1 cellular context compared by ENCODE assay signal in the genomic region with DNA sequence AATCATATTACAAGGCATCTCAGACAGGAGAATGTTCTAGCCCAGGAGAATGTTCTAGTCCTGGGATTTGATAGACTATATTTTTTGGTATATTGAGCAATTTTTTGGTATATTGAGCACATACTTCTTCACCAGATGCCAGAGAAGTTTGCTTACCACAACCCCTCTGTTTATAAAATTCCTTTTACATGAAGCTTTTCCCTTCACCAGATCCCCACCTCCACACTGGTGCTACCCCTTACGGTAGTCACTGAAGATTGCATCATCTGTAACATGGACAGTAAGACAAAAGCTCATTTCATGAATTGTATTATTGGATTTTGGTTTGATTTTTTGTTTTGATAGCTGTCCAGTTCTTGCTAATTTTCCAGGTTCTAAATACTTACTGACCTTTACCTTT.
A peak's percentile ranks its signal among the peaks of the same experiment; 100 is the strongest.
TF ChIP-seq lines count a peak whose summit lies in the region.

No MANE protein-coding gene starts in this region.

TF ChIP-seq in HepG2, 621 proteins besides CTCF, POLR2A, EP300 and RAD21 (continued from another document and continues in another):
- TF ChIP-seq GATAD1 (CRISPR knock-in tag; IDR thresholded peaks at IDR 0.05) (no peak), GATA4 (IDR thresholded peaks at IDR 0.05; ENCODE audit: borderline replicate concordance, low read depth) (no peak), JUN (CRISPR knock-in tag; IDR thresholded peaks at IDR 0.05) (no peak), ZBTB20 (CRISPR knock-in tag; IDR thresholded peaks at IDR 0.05; ENCODE audit: borderline replicate concordance, low read depth) (no peak), FOXJ3 (CRISPR knock-in tag; IDR thresholded peaks at IDR 0.05; ENCODE audit: borderline replicate concordance) (no peak), RBM22 (optimal IDR thresholded peaks at IDR 0.05; ENCODE audit: low read length) (no peak), ZNF224 (CRISPR knock-in tag; IDR thresholded peaks at IDR 0.05) (no peak), MTF2 (CRISPR knock-in tag; IDR thresholded peaks at IDR 0.05; ENCODE audit: borderline replicate concordance) (no peak), MIER3 (CRISPR knock-in tag; IDR thresholded peaks at IDR 0.05; ENCODE audit: borderline replicate concordance) (peak; percentile 67; the same call in 1 of the 2 replicates), KLF9 (CRISPR knock-in tag; IDR thresholded peaks at IDR 0.05; ENCODE audit: low read depth) (no peak), ZNF232 (CRISPR knock-in tag; IDR thresholded peaks at IDR 0.05; ENCODE audit: borderline replicate concordance) (no peak), PCBP1 (IDR thresholded peaks at IDR 0.05; ENCODE audit: borderline replicate concordance, low read depth, low read length) (no peak), EEA1 (CRISPR knock-in tag; IDR thresholded peaks at IDR 0.05; ENCODE audit: borderline replicate concordance) (no peak), NCOA5 (CRISPR knock-in tag; IDR thresholded peaks at IDR 0.05) (no peak), SOX13 (IDR thresholded peaks at IDR 0.05) (no peak), SOX13 (CRISPR knock-in tag; conservative IDR thresholded peaks at IDR 0.05 in 1 of 2, IDR thresholded peaks at IDR 0.05 in 1 of 2) (peak in 1 of 2 experiments; percentile 81; a peak in 2 of 4 replicates), YEATS4 (CRISPR knock-in tag; IDR thresholded peaks at IDR 0.05; ENCODE audit: borderline replicate concordance) (no peak), KLF16 (CRISPR knock-in tag; IDR thresholded peaks at IDR 0.05) (peak in 1 of 2 experiments; percentile 62; a peak in 1 of 4 replicates), SMYD3 (CRISPR knock-in tag; IDR thresholded peaks at IDR 0.05) (no peak), WIZ (CRISPR knock-in tag; IDR thresholded peaks at IDR 0.05) (no peak), TARDBP (CRISPR knock-in tag; IDR thresholded peaks at IDR 0.05) (no peak), ZNF383 (CRISPR knock-in tag; IDR thresholded peaks at IDR 0.05; ENCODE audit: borderline replicate concordance) (no peak), SOX6 (IDR thresholded peaks at IDR 0.05) (no peak), SOX6 (CRISPR knock-in tag; IDR thresholded peaks at IDR 0.05) (peak; percentile 58; the same call in 1 of the 2 replicates), ZNF326 (CRISPR knock-in tag; IDR thresholded peaks at IDR 0.05; ENCODE audit: borderline replicate concordance) (no peak), ZNF564 (CRISPR knock-in tag; IDR thresholded peaks at IDR 0.05) (no peak), TBX3 (IDR thresholded peaks at IDR 0.05; ENCODE audit: borderline replicate concordance) (no peak), POGZ (CRISPR knock-in tag; IDR thresholded peaks at IDR 0.05) (peak; percentile 49; the same call in 1 of the 2 replicates), ZNF549 (CRISPR knock-in tag; IDR thresholded peaks at IDR 0.05) (no peak), FOXA3 (CRISPR knock-in tag; IDR thresholded peaks at IDR 0.05) (peak; percentile 83), FOXK2 (IDR thresholded peaks at IDR 0.05) (no peak), DNMT1 (CRISPR knock-in tag; IDR thresholded peaks at IDR 0.05) (no peak), BRD4 (CRISPR knock-in tag; IDR thresholded peaks at IDR 0.05) (no peak), ZNF451 (CRISPR knock-in tag; IDR thresholded peaks at IDR 0.05) (no peak), ADNP (CRISPR knock-in tag; IDR thresholded peaks at IDR 0.05) (no peak), JUNB (CRISPR knock-in tag; IDR thresholded peaks at IDR 0.05; ENCODE audit: borderline replicate concordance) (no peak)
- TF ChIP-seq, protein P1, sequence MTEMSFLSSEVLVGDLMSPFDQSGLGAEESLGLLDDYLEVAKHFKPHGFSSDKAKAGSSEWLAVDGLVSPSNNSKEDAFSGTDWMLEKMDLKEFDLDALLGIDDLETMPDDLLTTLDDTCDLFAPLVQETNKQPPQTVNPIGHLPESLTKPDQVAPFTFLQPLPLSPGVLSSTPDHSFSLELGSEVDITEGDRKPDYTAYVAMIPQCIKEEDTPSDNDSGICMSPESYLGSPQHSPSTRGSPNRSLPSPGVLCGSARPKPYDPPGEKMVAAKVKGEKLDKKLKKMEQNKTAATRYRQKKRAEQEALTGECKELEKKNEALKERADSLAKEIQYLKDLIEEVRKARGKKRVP (CRISPR knock-in tag; IDR thresholded peaks at IDR 0.05), result peak; percentile 79 to 97
- TF ChIP-seq, protein P2, sequence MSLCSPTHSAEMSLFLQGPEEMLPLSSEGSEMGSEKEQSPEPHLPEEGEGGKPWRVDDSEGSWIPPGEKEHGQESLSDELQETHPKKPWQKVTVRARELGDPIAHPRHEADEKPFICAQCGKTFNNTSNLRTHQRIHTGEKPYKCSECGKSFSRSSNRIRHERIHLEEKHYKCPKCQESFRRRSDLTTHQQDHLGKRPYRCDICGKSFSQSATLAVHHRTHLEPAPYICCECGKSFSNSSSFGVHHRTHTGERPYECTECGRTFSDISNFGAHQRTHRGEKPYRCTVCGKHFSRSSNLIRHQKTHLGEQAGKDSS (CRISPR knock-in tag; IDR thresholded peaks at IDR 0.05; ENCODE audit: borderline replicate concordance, low read depth), result no peak
- TF ChIP-seq, protein P3, sequence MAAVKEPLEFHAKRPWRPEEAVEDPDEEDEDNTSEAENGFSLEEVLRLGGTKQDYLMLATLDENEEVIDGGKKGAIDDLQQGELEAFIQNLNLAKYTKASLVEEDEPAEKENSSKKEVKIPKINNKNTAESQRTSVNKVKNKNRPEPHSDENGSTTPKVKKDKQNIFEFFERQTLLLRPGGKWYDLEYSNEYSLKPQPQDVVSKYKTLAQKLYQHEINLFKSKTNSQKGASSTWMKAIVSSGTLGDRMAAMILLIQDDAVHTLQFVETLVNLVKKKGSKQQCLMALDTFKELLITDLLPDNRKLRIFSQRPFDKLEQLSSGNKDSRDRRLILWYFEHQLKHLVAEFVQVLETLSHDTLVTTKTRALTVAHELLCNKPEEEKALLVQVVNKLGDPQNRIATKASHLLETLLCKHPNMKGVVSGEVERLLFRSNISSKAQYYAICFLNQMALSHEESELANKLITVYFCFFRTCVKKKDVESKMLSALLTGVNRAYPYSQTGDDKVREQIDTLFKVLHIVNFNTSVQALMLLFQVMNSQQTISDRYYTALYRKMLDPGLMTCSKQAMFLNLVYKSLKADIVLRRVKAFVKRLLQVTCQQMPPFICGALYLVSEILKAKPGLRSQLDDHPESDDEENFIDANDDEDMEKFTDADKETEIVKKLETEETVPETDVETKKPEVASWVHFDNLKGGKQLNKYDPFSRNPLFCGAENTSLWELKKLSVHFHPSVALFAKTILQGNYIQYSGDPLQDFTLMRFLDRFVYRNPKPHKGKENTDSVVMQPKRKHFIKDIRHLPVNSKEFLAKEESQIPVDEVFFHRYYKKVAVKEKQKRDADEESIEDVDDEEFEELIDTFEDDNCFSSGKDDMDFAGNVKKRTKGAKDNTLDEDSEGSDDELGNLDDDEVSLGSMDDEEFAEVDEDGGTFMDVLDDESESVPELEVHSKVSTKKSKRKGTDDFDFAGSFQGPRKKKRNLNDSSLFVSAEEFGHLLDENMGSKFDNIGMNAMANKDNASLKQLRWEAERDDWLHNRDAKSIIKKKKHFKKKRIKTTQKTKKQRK (IDR thresholded peaks at IDR 0.05; ENCODE audit: low read length), result no peak
- TF ChIP-seq, protein P4, sequence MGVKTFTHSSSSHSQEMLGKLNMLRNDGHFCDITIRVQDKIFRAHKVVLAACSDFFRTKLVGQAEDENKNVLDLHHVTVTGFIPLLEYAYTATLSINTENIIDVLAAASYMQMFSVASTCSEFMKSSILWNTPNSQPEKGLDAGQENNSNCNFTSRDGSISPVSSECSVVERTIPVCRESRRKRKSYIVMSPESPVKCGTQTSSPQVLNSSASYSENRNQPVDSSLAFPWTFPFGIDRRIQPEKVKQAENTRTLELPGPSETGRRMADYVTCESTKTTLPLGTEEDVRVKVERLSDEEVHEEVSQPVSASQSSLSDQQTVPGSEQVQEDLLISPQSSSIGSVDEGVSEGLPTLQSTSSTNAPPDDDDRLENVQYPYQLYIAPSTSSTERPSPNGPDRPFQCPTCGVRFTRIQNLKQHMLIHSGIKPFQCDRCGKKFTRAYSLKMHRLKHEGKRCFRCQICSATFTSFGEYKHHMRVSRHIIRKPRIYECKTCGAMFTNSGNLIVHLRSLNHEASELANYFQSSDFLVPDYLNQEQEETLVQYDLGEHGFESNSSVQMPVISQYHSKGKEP (CRISPR knock-in tag; IDR thresholded peaks at IDR 0.05), result no peak
- TF ChIP-seq, protein P5, sequence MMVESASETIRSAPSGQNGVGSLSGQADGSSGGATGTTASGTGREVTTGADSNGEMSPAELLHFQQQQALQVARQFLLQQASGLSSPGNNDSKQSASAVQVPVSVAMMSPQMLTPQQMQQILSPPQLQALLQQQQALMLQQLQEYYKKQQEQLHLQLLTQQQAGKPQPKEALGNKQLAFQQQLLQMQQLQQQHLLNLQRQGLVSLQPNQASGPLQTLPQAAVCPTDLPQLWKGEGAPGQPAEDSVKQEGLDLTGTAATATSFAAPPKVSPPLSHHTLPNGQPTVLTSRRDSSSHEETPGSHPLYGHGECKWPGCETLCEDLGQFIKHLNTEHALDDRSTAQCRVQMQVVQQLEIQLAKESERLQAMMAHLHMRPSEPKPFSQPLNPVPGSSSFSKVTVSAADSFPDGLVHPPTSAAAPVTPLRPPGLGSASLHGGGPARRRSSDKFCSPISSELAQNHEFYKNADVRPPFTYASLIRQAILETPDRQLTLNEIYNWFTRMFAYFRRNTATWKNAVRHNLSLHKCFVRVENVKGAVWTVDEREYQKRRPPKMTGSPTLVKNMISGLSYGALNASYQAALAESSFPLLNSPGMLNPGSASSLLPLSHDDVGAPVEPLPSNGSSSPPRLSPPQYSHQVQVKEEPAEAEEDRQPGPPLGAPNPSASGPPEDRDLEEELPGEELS (CRISPR knock-in tag; IDR thresholded peaks at IDR 0.05), result no peak
- TF ChIP-seq, protein P6, sequence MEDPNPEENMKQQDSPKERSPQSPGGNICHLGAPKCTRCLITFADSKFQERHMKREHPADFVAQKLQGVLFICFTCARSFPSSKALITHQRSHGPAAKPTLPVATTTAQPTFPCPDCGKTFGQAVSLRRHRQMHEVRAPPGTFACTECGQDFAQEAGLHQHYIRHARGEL (CRISPR knock-in tag; IDR thresholded peaks at IDR 0.05), result no peak
- TF ChIP-seq, protein P7, sequence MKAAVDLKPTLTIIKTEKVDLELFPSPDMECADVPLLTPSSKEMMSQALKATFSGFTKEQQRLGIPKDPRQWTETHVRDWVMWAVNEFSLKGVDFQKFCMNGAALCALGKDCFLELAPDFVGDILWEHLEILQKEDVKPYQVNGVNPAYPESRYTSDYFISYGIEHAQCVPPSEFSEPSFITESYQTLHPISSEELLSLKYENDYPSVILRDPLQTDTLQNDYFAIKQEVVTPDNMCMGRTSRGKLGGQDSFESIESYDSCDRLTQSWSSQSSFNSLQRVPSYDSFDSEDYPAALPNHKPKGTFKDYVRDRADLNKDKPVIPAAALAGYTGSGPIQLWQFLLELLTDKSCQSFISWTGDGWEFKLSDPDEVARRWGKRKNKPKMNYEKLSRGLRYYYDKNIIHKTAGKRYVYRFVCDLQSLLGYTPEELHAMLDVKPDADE (CRISPR knock-in tag; IDR thresholded peaks at IDR 0.05), result no peak
- TF ChIP-seq, protein P8, sequence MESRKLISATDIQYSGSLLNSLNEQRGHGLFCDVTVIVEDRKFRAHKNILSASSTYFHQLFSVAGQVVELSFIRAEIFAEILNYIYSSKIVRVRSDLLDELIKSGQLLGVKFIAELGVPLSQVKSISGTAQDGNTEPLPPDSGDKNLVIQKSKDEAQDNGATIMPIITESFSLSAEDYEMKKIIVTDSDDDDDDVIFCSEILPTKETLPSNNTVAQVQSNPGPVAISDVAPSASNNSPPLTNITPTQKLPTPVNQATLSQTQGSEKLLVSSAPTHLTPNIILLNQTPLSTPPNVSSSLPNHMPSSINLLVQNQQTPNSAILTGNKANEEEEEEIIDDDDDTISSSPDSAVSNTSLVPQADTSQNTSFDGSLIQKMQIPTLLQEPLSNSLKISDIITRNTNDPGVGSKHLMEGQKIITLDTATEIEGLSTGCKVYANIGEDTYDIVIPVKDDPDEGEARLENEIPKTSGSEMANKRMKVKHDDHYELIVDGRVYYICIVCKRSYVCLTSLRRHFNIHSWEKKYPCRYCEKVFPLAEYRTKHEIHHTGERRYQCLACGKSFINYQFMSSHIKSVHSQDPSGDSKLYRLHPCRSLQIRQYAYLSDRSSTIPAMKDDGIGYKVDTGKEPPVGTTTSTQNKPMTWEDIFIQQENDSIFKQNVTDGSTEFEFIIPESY (CRISPR knock-in tag; IDR thresholded peaks at IDR 0.05), result peak; percentile 47; the same call in 1 of the 2 replicates
- TF ChIP-seq, protein P9, sequence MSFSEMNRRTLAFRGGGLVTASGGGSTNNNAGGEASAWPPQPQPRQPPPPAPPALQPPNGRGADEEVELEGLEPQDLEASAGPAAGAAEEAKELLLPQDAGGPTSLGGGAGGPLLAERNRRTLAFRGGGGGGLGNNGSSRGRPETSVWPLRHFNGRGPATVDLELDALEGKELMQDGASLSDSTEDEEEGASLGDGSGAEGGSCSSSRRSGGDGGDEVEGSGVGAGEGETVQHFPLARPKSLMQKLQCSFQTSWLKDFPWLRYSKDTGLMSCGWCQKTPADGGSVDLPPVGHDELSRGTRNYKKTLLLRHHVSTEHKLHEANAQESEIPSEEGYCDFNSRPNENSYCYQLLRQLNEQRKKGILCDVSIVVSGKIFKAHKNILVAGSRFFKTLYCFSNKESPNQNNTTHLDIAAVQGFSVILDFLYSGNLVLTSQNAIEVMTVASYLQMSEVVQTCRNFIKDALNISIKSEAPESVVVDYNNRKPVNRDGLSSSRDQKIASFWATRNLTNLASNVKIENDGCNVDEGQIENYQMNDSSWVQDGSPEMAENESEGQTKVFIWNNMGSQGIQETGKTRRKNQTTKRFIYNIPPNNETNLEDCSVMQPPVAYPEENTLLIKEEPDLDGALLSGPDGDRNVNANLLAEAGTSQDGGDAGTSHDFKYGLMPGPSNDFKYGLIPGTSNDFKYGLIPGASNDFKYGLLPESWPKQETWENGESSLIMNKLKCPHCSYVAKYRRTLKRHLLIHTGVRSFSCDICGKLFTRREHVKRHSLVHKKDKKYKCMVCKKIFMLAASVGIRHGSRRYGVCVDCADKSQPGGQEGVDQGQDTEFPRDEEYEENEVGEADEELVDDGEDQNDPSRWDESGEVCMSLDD (CRISPR knock-in tag; IDR thresholded peaks at IDR 0.05; ENCODE audit: borderline replicate concordance), result no peak
